In genomic region chr18:23283933-23284430, GRCh38 we compare ENCODE assay signal across 10 cellular contexts.
DNase-seq lines count a peak whose midpoint lies in the region; ATAC-seq, FAIRE-seq and TF ChIP-seq lines count a peak whose summit lies in the region.
"Had no signal": no experiment of that assay in that cellular context is flagged by ENCODE, and none has a peak within 500 bp of the region (broad histone marks: within the 10 kb centered on the region; RNA-seq: fewer than 3 reads in every experiment).

No MANE protein-coding gene starts in this region.

- no peaks in the 10 kb centered on the region for H3K27me3 Mint-ChIP-seq in activated naive CD8-positive, alpha-beta T cell treated with anti-CD3 and anti-CD28 coated beads, Interleukin-2, amount 50 U/mL, for 24 hours

- no peaks in the 10 kb centered on the region for H3K36me3 ChIP-seq in small intestine (ENCODE audit: control insufficient read depth in 2 of 2, insufficient read depth in 2 of 2, low read length in 2 of 2)

- peak overlapping the region; percentile 37 for H3K4me3 Mint-ChIP-seq in activated naive CD8-positive, alpha-beta T cell treated with anti-CD3 and anti-CD28 coated beads, Interleukin-2, amount 50 U/mL, for 24 hours

- H3K27ac ChIP-seq in small intestine (ENCODE audit: low read depth in 1 of 2, low read length in 1 of 2), result no peak overlapping the region

- peak; percentile 85 for ATAC-seq in HG03342 (IDR thresholded peaks at IDR 0.05; ENCODE audit: unreplicated experiment)
- peak; percentile 91 for ATAC-seq in activated naive CD8-positive, alpha-beta T cell treated with anti-CD3 and anti-CD28 coated beads, Interleukin-2, amount 50 U/mL, for 24 hours

- peaks cover 37% of the 10 kb centered on the region for H3K4me1 Mint-ChIP-seq in activated naive CD8-positive, alpha-beta T cell treated with anti-CD3 and anti-CD28 coated beads, Interleukin-2, amount 50 U/mL, for 24 hours

- H3K9me3 Mint-ChIP-seq in activated naive CD8-positive, alpha-beta T cell treated with anti-CD3 and anti-CD28 coated beads, Interleukin-2, amount 50 U/mL, for 24 hours, result peaks cover 6% of the 10 kb centered on the region

- 44 to 65% (median 62%) methylated on average over 2 of the region's 2 CpGs for WGBS in small intestine, 3 donors

- FAIRE-seq in small intestine (lab: Jason Lieb, UNC) (no peak), D721Med (lab: Jason Lieb, UNC) (no peak)

- H3K27me3 ChIP-seq in small intestine (ENCODE audit: control insufficient read depth in 2 of 2, insufficient read depth in 2 of 2, low read length in 2 of 2), result no peaks in the 10 kb centered on the region

- peaks cover 5% of the 10 kb centered on the region for H3K36me3 Mint-ChIP-seq in activated naive CD8-positive, alpha-beta T cell treated with anti-CD3 and anti-CD28 coated beads, Interleukin-2, amount 50 U/mL, for 24 hours (ENCODE audit: low read depth)

- DNase-seq in activated CD4-positive, alpha-beta T cell treated with anti-CD3 and anti-CD28 coated beads for 48 hours, result peak; percentile 51
- no peak for DNase-seq in activated CD4-positive, alpha-beta T cell treated with anti-CD3 and anti-CD28 coated beads, Interleukin-2, amount 50 U/mL, for 1 hour
- DNase-seq in activated naive CD8-positive, alpha-beta T cell treated with anti-CD3 and anti-CD28 coated beads, Interleukin-2, amount 50 U/mL, for 24 hours, result peak; percentile 49
- DNase-seq in small intestine (peak; percentile 35), D721Med (ENCODE audit: insufficient read length, low spot score) (no peak), cerebellar nuclear complex (lab: John Stamatoyannopoulos, UW) (no peak), NCI-H2171 (lab: John Stamatoyannopoulos, UW) (no peak)
- DNase-seq: head of caudate nucleus, RPMI8226 had no signal

- H3K9me3 ChIP-seq in small intestine (ENCODE audit: control insufficient read depth, low read depth), result no peaks in the 10 kb centered on the region

- TF ChIP-seq CTCF in D721Med (IDR thresholded peaks at IDR 0.05; ENCODE audit: insufficient read depth, missing control alignments), result no peak

- H3K4me1 ChIP-seq in small intestine (ENCODE audit: control insufficient read depth in 2 of 2, insufficient read depth in 1 of 2, low read depth in 1 of 2, low read length in 1 of 2), result peaks cover 0 to 5% of the 10 kb centered on the region in 2 donors

- no peak overlapping the region for H3K4me3 ChIP-seq in small intestine (ENCODE audit: low read depth in 1 of 2, low read length in 2 of 2)

- H3K27ac Mint-ChIP-seq in activated naive CD8-positive, alpha-beta T cell treated with anti-CD3 and anti-CD28 coated beads, Interleukin-2, amount 50 U/mL, for 24 hours, result peak overlapping the region; percentile 96

Comparison
In these comparisons a context has a peak if more than half of its experiments do, and no peak if none do; other contexts are left out.
1. DNase-seq: peak in activated CD4-positive, alpha-beta T cell treated with anti-CD3 and anti-CD28 coated beads for 48 hours (single experiment), activated naive CD8-positive, alpha-beta T cell treated with anti-CD3 and anti-CD28 coated beads, Interleukin-2, amount 50 U/mL, for 24 hours (single experiment) and small intestine (single experiment); none in activated CD4-positive, alpha-beta T cell treated with anti-CD3 and anti-CD28 coated beads, Interleukin-2, amount 50 U/mL, for 1 hour (single experiment), D721Med (single experiment), cerebellar nuclear complex (0 of 2) and NCI-H2171 (single experiment).